1 cellular context compared by ENCODE assay signal in the genomic region with DNA sequence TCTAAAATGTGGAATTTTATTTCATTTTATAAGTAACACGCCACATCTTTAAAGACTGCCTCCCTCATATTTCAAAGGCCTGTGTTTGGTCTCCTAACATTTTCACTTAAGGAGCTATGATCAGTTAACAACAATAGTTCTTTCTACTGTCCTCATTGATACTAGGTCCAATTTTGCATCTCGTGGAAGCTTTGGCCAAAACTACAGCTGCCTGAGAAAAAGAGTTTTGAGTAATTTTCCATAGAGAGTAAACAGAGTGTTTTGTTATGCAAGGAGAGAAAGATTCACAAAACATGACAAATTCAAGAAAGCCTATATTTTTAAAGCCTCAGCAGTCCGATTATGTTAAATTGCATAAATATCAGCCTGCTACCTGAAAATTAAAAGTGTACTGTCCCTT.
TF ChIP-seq lines count a peak whose summit lies in the region.

No MANE protein-coding gene starts in this region.

TF ChIP-seq in H1, 55 proteins besides CTCF, POLR2A, EP300 and RAD21:
- TF ChIP-seq POU5F1 (IDR thresholded peaks at IDR 0.05; ENCODE audit: low read depth, low read length), result no peak
- no peak for TF ChIP-seq HDAC2 (IDR thresholded peaks at IDR 0.05; ENCODE audit: borderline replicate concordance in 1 of 2, low read depth in 2 of 2, low read length in 2 of 2)
- TF ChIP-seq, protein P1, sequence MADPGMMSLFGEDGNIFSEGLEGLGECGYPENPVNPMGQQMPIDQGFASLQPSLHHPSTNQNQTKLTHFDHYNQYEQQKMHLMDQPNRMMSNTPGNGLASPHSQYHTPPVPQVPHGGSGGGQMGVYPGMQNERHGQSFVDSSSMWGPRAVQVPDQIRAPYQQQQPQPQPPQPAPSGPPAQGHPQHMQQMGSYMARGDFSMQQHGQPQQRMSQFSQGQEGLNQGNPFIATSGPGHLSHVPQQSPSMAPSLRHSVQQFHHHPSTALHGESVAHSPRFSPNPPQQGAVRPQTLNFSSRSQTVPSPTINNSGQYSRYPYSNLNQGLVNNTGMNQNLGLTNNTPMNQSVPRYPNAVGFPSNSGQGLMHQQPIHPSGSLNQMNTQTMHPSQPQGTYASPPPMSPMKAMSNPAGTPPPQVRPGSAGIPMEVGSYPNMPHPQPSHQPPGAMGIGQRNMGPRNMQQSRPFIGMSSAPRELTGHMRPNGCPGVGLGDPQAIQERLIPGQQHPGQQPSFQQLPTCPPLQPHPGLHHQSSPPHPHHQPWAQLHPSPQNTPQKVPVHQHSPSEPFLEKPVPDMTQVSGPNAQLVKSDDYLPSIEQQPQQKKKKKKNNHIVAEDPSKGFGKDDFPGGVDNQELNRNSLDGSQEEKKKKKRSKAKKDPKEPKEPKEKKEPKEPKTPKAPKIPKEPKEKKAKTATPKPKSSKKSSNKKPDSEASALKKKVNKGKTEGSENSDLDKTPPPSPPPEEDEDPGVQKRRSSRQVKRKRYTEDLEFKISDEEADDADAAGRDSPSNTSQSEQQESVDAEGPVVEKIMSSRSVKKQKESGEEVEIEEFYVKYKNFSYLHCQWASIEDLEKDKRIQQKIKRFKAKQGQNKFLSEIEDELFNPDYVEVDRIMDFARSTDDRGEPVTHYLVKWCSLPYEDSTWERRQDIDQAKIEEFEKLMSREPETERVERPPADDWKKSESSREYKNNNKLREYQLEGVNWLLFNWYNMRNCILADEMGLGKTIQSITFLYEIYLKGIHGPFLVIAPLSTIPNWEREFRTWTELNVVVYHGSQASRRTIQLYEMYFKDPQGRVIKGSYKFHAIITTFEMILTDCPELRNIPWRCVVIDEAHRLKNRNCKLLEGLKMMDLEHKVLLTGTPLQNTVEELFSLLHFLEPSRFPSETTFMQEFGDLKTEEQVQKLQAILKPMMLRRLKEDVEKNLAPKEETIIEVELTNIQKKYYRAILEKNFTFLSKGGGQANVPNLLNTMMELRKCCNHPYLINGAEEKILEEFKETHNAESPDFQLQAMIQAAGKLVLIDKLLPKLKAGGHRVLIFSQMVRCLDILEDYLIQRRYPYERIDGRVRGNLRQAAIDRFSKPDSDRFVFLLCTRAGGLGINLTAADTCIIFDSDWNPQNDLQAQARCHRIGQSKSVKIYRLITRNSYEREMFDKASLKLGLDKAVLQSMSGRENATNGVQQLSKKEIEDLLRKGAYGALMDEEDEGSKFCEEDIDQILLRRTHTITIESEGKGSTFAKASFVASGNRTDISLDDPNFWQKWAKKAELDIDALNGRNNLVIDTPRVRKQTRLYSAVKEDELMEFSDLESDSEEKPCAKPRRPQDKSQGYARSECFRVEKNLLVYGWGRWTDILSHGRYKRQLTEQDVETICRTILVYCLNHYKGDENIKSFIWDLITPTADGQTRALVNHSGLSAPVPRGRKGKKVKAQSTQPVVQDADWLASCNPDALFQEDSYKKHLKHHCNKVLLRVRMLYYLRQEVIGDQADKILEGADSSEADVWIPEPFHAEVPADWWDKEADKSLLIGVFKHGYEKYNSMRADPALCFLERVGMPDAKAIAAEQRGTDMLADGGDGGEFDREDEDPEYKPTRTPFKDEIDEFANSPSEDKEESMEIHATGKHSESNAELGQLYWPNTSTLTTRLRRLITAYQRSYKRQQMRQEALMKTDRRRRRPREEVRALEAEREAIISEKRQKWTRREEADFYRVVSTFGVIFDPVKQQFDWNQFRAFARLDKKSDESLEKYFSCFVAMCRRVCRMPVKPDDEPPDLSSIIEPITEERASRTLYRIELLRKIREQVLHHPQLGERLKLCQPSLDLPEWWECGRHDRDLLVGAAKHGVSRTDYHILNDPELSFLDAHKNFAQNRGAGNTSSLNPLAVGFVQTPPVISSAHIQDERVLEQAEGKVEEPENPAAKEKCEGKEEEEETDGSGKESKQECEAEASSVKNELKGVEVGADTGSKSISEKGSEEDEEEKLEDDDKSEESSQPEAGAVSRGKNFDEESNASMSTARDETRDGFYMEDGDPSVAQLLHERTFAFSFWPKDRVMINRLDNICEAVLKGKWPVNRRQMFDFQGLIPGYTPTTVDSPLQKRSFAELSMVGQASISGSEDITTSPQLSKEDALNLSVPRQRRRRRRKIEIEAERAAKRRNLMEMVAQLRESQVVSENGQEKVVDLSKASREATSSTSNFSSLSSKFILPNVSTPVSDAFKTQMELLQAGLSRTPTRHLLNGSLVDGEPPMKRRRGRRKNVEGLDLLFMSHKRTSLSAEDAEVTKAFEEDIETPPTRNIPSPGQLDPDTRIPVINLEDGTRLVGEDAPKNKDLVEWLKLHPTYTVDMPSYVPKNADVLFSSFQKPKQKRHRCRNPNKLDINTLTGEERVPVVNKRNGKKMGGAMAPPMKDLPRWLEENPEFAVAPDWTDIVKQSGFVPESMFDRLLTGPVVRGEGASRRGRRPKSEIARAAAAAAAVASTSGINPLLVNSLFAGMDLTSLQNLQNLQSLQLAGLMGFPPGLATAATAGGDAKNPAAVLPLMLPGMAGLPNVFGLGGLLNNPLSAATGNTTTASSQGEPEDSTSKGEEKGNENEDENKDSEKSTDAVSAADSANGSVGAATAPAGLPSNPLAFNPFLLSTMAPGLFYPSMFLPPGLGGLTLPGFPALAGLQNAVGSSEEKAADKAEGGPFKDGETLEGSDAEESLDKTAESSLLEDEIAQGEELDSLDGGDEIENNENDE (IDR thresholded peaks at IDR 0.05; ENCODE audit: insufficient replicate concordance, low read length), result peak; percentile 74
- TF ChIP-seq JUND (IDR thresholded peaks at IDR 0.05; ENCODE audit: low read length), result no peak
- no peak for TF ChIP-seq CBX5 (IDR thresholded peaks at IDR 0.05; ENCODE audit: low read depth, low read length)
